ENCODE assay signal across 8 cellular contexts in the genomic region with DNA sequence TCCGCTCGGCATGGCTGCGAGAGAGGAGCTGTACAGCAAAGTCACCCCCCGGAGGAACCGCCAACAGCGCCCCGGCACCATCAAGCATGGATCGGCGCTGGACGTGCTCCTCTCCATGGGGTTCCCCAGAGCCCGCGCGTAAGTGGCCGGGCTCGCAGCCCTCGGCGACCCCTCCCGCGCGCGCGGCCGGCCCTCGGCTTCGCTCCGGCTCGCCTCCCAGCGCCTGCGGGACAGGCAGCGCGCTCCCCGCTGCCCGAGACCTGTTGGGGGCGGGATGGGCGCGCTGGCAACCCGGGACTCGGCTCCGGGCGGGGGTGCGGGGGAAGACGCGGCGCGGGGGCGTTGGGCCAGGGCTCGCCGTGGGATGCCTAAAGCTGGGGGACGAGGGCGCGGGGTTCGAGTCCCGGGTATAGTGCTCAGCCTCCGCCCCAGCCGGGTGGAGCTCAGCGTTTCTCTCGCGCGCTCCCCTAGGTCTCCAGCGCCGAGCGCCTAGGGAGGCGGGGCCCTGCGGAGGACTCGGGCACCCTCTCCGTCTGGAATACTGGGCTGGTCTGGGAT. TPM values are rescaled to one million over a fixed set of nuclear protein-coding genes. Genes with fewer than 3 reads are reported as not detected.
DNase-seq lines count a peak whose midpoint lies in the region; ATAC-seq and TF ChIP-seq lines count a peak whose summit lies in the region.

No MANE protein-coding gene starts in this region.

- DNase-seq in AG04449 (ENCODE audit: low read depth, low spot score): no peak
- peak; percentile 37 for DNase-seq in SK-MEL-5 (ENCODE audit: low read depth, low spot score)
- DNase-seq in activated naive CD8-positive, alpha-beta T cell treated with anti-CD3 and anti-CD28 coated beads for 36 hours: peak; percentile 66
- peak; percentile 35 for DNase-seq in left ventricle myocardium inferior
- DNase-seq in progenitor cell of endocrine pancreas (ENCODE audit: low spot score, unreplicated experiment): no peak
- no peak for DNase-seq in NCI-H524 treated with DMSO at 0.1 percent for 48 hours (lab: John Stamatoyannopoulos, UW)

- POLR2A ChIA-PET in AG04449 (lab: Yijun Ruan, JAX): interaction anchor here (0.6 to 1.7 kb wide), 6 partner anchors 9 to 1466 kb away, joined by 3 to 8 read pairs (median 6); no protein-coding TSS in a partner anchor

- peaks cover 27% of the 10 kb centered on the region for H3K27me3 ChIP-seq in left ventricle myocardium inferior (ENCODE audit: low read depth)

- peak overlapping the region; percentile 90 for H3K27ac Mint-ChIP-seq in activated naive CD8-positive, alpha-beta T cell treated with anti-CD3 and anti-CD28 coated beads for 36 hours
- peak overlapping the region; percentile 85 for H3K27ac Mint-ChIP-seq in progenitor cell of endocrine pancreas

- peaks cover 31% of the 10 kb centered on the region for H3K4me1 Mint-ChIP-seq in activated naive CD8-positive, alpha-beta T cell treated with anti-CD3 and anti-CD28 coated beads for 36 hours
- H3K4me1 Mint-ChIP-seq in progenitor cell of endocrine pancreas (ENCODE audit: low read depth): peaks cover 5% of the 10 kb centered on the region

- H3K27me3 Mint-ChIP-seq in activated naive CD8-positive, alpha-beta T cell treated with anti-CD3 and anti-CD28 coated beads for 36 hours: peaks cover 4% of the 10 kb centered on the region
- peaks cover 57% of the 10 kb centered on the region for H3K27me3 Mint-ChIP-seq in progenitor cell of endocrine pancreas

- H3K9me3 Mint-ChIP-seq in activated naive CD8-positive, alpha-beta T cell treated with anti-CD3 and anti-CD28 coated beads for 36 hours: no peaks in the 10 kb centered on the region
- no peaks in the 10 kb centered on the region for H3K9me3 Mint-ChIP-seq in progenitor cell of endocrine pancreas (ENCODE audit: low read depth)

- H3K9me3 ChIP-seq in left ventricle myocardium inferior (replicated peaks): no peaks in the 10 kb centered on the region

- H3K27ac ChIP-seq in left ventricle myocardium inferior (replicated peaks): peak overlapping the region; percentile 90

- no peaks in the 10 kb centered on the region for H3K36me3 ChIP-seq in left ventricle myocardium inferior

- no peak for TF ChIP-seq CTCF in AG04449 (IDR thresholded peaks at IDR 0.05; ENCODE audit: insufficient read depth, low read length, missing control alignments)
- no peak for TF ChIP-seq CTCF in left ventricle myocardium inferior (IDR thresholded peaks at IDR 0.05; ENCODE audit: borderline replicate concordance)
- no peak for TF ChIP-seq CTCF in progenitor cell of endocrine pancreas (IDR thresholded peaks at IDR 0.05; ENCODE audit: unreplicated experiment)

- CTCF ChIA-PET in AG04449 (lab: Yijun Ruan, JAX): interaction anchor here (0.8 to 7.4 kb wide), 17 partner anchors 9 to 201 kb away, joined by 3 to 63 read pairs (median 3); no protein-coding TSS in a partner anchor

- H3K4me3 ChIP-seq in AG04449 (ENCODE audit: low read depth, low read length): peak overlapping the region; percentile 81
- H3K4me3 ChIP-seq in left ventricle myocardium inferior: peak overlapping the region; percentile 87

- in situ Hi-C loops in SK-MEL-5 (cut with HindIII; ENCODE audit: low pct_unique_long_range_greater_than_20kb, low sequenced_read_pairs): no loop called here

- peaks cover 17% of the 10 kb centered on the region for H3K36me3 Mint-ChIP-seq in activated naive CD8-positive, alpha-beta T cell treated with anti-CD3 and anti-CD28 coated beads for 36 hours
- H3K36me3 Mint-ChIP-seq in progenitor cell of endocrine pancreas (ENCODE audit: insufficient read depth): no peaks in the 10 kb centered on the region

- ATAC-seq in GM19043 (IDR thresholded peaks at IDR 0.05; ENCODE audit: low read depth, unreplicated experiment) (peak; percentile 36), HG03342 (IDR thresholded peaks at IDR 0.05; ENCODE audit: unreplicated experiment) (peak; percentile 52)

- H3K4me1 ChIP-seq in left ventricle myocardium inferior: peaks cover 35% of the 10 kb centered on the region

- intact Hi-C loops in left ventricle myocardium inferior (cut with micrococcal nuclease): no loop called here

- H3K4me3 Mint-ChIP-seq in activated naive CD8-positive, alpha-beta T cell treated with anti-CD3 and anti-CD28 coated beads for 36 hours: peak overlapping the region; percentile 89
- H3K4me3 Mint-ChIP-seq in progenitor cell of endocrine pancreas (ENCODE audit: low read depth): peak overlapping the region; percentile 91

RNA-seq across cellular contexts. Expression of a gene that starts 0.6 kb away (rescaled TPM):
- total RNA-seq in SK-MEL-5 (2014; rRNA removed; shearing (Covaris generic)): 12.4 and 12.8 TPM in 2 replicates
- polyA plus RNA-seq in SK-MEL-5 (2015; cell fraction: cytosol; rRNA removed): 18.9 and 32.5 TPM in 2 replicates
- polyA plus RNA-seq in SK-MEL-5 (2015; cell fraction: nucleus; rRNA removed): 10.6 and 13.3 TPM in 2 replicates
- 10 to 100 TPM; 28.2 to 30.6 TPM for total RNA-seq in activated naive CD8-positive, alpha-beta T cell treated with anti-CD3 and anti-CD28 coated beads for 36 hours
- total RNA-seq in left ventricle myocardium inferior (2.6 TPM), progenitor cell of endocrine pancreas (2.4 and 4.9 TPM in 2 replicates)

Comparison
In these comparisons a context has a peak if more than half of its experiments do, and no peak if none do; other contexts are left out.
1. DNase-seq: peak in SK-MEL-5 (single experiment), activated naive CD8-positive, alpha-beta T cell treated with anti-CD3 and anti-CD28 coated beads for 36 hours (single experiment) and left ventricle myocardium inferior (single experiment); none in AG04449 (single experiment), progenitor cell of endocrine pancreas (single experiment) and NCI-H524 treated with DMSO at 0.1 percent for 48 hours (single experiment).